ENCODE assay signal across 1 cellular context in the genomic region with DNA sequence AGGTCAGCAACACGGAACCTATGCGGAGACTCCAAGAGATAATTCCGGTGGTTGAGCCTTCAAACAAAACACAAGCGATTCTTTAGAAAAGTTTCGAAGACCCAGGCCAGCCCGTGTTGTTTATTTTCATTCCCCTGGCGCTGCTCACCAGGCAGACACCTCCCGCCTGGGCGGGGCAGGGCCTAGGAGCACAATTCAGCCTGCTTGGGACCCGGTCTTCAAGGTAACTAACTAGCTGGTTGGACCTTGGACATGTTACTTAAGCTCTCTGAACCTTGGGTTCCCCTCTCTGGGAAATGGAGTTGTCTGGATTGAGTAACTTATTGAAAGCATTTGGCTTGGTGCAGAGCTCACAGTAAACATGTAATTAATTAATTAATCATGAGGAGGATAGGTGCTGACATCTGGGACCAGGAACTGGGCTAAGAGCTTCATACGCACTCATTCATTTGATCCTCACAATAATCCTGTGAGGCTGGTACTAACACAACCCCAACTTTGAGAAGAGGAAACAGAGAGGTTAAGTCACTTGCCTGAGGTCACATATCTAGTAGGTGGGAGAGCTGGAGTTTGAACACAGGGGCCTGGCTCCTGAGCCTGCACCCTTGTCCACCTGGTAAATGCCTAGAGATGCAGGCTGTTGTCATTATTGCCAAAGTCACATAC.
TF ChIP-seq lines count a peak whose summit lies in the region.

No MANE protein-coding gene starts in this region.

TF ChIP-seq in GM12891, 5 proteins besides CTCF, POLR2A, EP300 and RAD21:
- TF ChIP-seq POLR2AphosphoS5 (IDR thresholded peaks at IDR 0.05; ENCODE audit: low read depth, low read length) (no peak), PAX5 (IDR thresholded peaks at IDR 0.05; ENCODE audit: insufficient read depth, low read length, severe bottlenecking) (no peak), SPI1 (IDR thresholded peaks at IDR 0.05; ENCODE audit: low read depth, low read length) (no peak), POU2F2 (IDR thresholded peaks at IDR 0.05; ENCODE audit: low read depth, low read length) (no peak), TAF1 (IDR thresholded peaks at IDR 0.05; ENCODE audit: low read depth, low read length) (no peak)
TF ChIP-seq in GM12891: peak in this region for 0.
